Comparison of ENCODE assay signal across 18 cellular contexts in genomic region chr4:40502220-40502619, GRCh38.
DNase-seq lines count a peak whose midpoint lies in the region; ATAC-seq and TF ChIP-seq lines count a peak whose summit lies in the region.
"Had no signal": no experiment of that assay in that cellular context is flagged by ENCODE, and none has a peak within 500 bp of the region (broad histone marks: within the 10 kb centered on the region; RNA-seq: fewer than 3 reads in every experiment).

No MANE protein-coding gene starts in this region.

- peaks cover 22% of the 10 kb centered on the region for H3K4me1 Mint-ChIP-seq in activated naive CD8-positive, alpha-beta T cell (ENCODE audit: low read depth)
- peaks cover 19% of the 10 kb centered on the region for H3K4me1 Mint-ChIP-seq in activated naive CD8-positive, alpha-beta T cell treated with anti-CD3 and anti-CD28 coated beads, Interleukin-2, amount 50 U/mL, for 24 hours
- no peaks in the 10 kb centered on the region for H3K4me1 Mint-ChIP-seq in endodermal cell

- no peaks in the 10 kb centered on the region for H3K9me3 Mint-ChIP-seq in activated naive CD8-positive, alpha-beta T cell (ENCODE audit: low read depth)
- no peaks in the 10 kb centered on the region for H3K9me3 Mint-ChIP-seq in activated naive CD8-positive, alpha-beta T cell treated with anti-CD3 and anti-CD28 coated beads, Interleukin-2, amount 50 U/mL, for 24 hours
- no peaks in the 10 kb centered on the region for H3K9me3 Mint-ChIP-seq in endodermal cell
- H3K9me3 Mint-ChIP-seq: stimulated activated effector memory CD8-positive, alpha-beta T cell treated with anti-CD3 and anti-CD28 coated beads, Interleukin-12 subunit alpha, Interleukin-12 subunit beta, amount 100 ng/mL, for 72 hours had no signal

- H3K9me3 ChIP-seq in endodermal cell (ENCODE audit: control insufficient read depth, low read length) (no peaks in the 10 kb centered on the region), thyroid gland (no peaks in the 10 kb centered on the region)
- H3K9me3 ChIP-seq: MG63 had no signal

- no peak for ATAC-seq in activated naive CD8-positive, alpha-beta T cell treated with anti-CD3 and anti-CD28 coated beads, Interleukin-2, amount 50 U/mL, for 24 hours
- no peak for ATAC-seq in GM21515 (IDR thresholded peaks at IDR 0.05; ENCODE audit: unreplicated experiment)
- ATAC-seq: Panc1 had no signal

- no peak overlapping the region for H3K4me3 ChIP-seq in NB4 (ENCODE audit: low read depth, low read length)
- no peak overlapping the region for H3K4me3 ChIP-seq in endodermal cell (ENCODE audit: low read length)
- H3K4me3 ChIP-seq in thyroid gland (replicated peaks in 1 of 3): no peak overlapping the region
- H3K4me3 ChIP-seq: coronary artery, GM23248, MG63 had no signal

- no peak for DNase-seq in activated naive CD8-positive, alpha-beta T cell treated with anti-CD3 and anti-CD28 coated beads, Interleukin-2, amount 50 U/mL, for 24 hours
- peak; percentile 19 for DNase-seq in NB4 (ENCODE audit: low read depth)
- no peak for DNase-seq in endodermal cell
- no peak for DNase-seq in thyroid gland
- no peak for DNase-seq in stimulated activated naive CD4-positive, alpha-beta T cell treated with Interleukin-2 at 50 U/mL for 16 hours (lab: John Stamatoyannopoulos, UW)
- DNase-seq in cerebellar nuclear complex (lab: John Stamatoyannopoulos, UW): no peak
- DNase-seq: aorta, DMS153, erythroblast, mesendoderm, MG63 had no signal

- H3K4me1 ChIP-seq in endodermal cell (ENCODE audit: control insufficient read depth, insufficient read depth, low read length) (no peaks in the 10 kb centered on the region), thyroid gland (peaks cover 36% of the 10 kb centered on the region in 2 donors)

- H3K4me3 Mint-ChIP-seq in activated naive CD8-positive, alpha-beta T cell: peak overlapping the region; percentile 1
- H3K4me3 Mint-ChIP-seq in activated naive CD8-positive, alpha-beta T cell treated with anti-CD3 and anti-CD28 coated beads, Interleukin-2, amount 50 U/mL, for 24 hours: no peak overlapping the region
- no peak overlapping the region for H3K4me3 Mint-ChIP-seq in endodermal cell
- H3K4me3 Mint-ChIP-seq: B cell; stimulated activated effector memory CD8-positive, alpha-beta T cell treated with anti-CD3 and anti-CD28 coated beads, Interleukin-12 subunit alpha, Interleukin-12 subunit beta, amount 100 ng/mL, for 72 hours had no signal

- WGBS in endodermal cell (ENCODE audit: insufficient coverage in 1 of 2, insufficient read length in 1 of 2), 2 experiments: 93 to 94% methylated on average over 4 of the region's 4 CpGs
- 48 to 62% methylated on average over 4 of the region's 4 CpGs for WGBS in thyroid gland, 2 donors

- H3K36me3 ChIP-seq in endodermal cell (ENCODE audit: control insufficient read depth, insufficient read depth, low read length) (peaks cover 4% of the 10 kb centered on the region), thyroid gland (no peaks in the 10 kb centered on the region)
- H3K36me3 ChIP-seq: MG63 had no signal

- no peak overlapping the region for H3K27ac ChIP-seq in endodermal cell (ENCODE audit: low read depth, low read length)
- H3K27ac ChIP-seq in thyroid gland: peak overlapping the region; percentile 18 to 73 (median 57)
- H3K27ac ChIP-seq: coronary artery, GM23248 had no signal

- no peaks in the 10 kb centered on the region for H3K27me3 Mint-ChIP-seq in activated naive CD8-positive, alpha-beta T cell
- no peaks in the 10 kb centered on the region for H3K27me3 Mint-ChIP-seq in activated naive CD8-positive, alpha-beta T cell treated with anti-CD3 and anti-CD28 coated beads, Interleukin-2, amount 50 U/mL, for 24 hours
- no peaks in the 10 kb centered on the region for H3K27me3 Mint-ChIP-seq in endodermal cell (ENCODE audit: insufficient read depth)
- H3K27me3 Mint-ChIP-seq: B cell had no signal

- H3K27ac Mint-ChIP-seq in activated naive CD8-positive, alpha-beta T cell: peak overlapping the region; percentile 66
- no peak overlapping the region for H3K27ac Mint-ChIP-seq in activated naive CD8-positive, alpha-beta T cell treated with anti-CD3 and anti-CD28 coated beads, Interleukin-2, amount 50 U/mL, for 24 hours
- peak overlapping the region; percentile 4 for H3K27ac Mint-ChIP-seq in endodermal cell
- H3K27ac Mint-ChIP-seq: B cell; stimulated activated effector memory CD8-positive, alpha-beta T cell treated with anti-CD3 and anti-CD28 coated beads, Interleukin-12 subunit alpha, Interleukin-12 subunit beta, amount 100 ng/mL, for 72 hours had no signal

- TF ChIP-seq POLR2A in NB4 (IDR thresholded peaks at IDR 0.05; ENCODE audit: extremely low read depth, insufficient read length) (no peak), thyroid gland (IDR thresholded peaks at IDR 0.05) (no peak)

- no peaks in the 10 kb centered on the region for H3K36me3 Mint-ChIP-seq in activated naive CD8-positive, alpha-beta T cell
- H3K36me3 Mint-ChIP-seq in activated naive CD8-positive, alpha-beta T cell treated with anti-CD3 and anti-CD28 coated beads, Interleukin-2, amount 50 U/mL, for 24 hours (ENCODE audit: low read depth): no peaks in the 10 kb centered on the region
- H3K36me3 Mint-ChIP-seq in endodermal cell (ENCODE audit: low read depth): peaks cover 24% of the 10 kb centered on the region
- H3K36me3 Mint-ChIP-seq: stimulated activated effector memory CD8-positive, alpha-beta T cell treated with anti-CD3 and anti-CD28 coated beads, Interleukin-12 subunit alpha, Interleukin-12 subunit beta, amount 100 ng/mL, for 72 hours had no signal

- intact Hi-C loops in thyroid gland (cut with DNase I): no loop called here

- H3K9ac ChIP-seq in endodermal cell (ENCODE audit: extremely low read depth, low read length, poor library complexity, severe bottlenecking): no peak overlapping the region
- H3K9ac ChIP-seq: GM23248 had no signal

- TF ChIP-seq CTCF in NB4 (IDR thresholded peaks at IDR 0.05; ENCODE audit: low read depth, low read length): no peak
- no peak for TF ChIP-seq CTCF in endodermal cell (conservative IDR thresholded peaks at IDR 0.05)
- no peak for TF ChIP-seq CTCF in thyroid gland (IDR thresholded peaks at IDR 0.05)

- no peaks in the 10 kb centered on the region for H3K27me3 ChIP-seq in endodermal cell (ENCODE audit: control insufficient read depth, insufficient read depth, low read length, poor library complexity, severe bottlenecking)
- H3K27me3 ChIP-seq in thyroid gland: no peaks in the 10 kb centered on the region
- H3K27me3 ChIP-seq: MG63 had no signal
